In genomic region chr14:91885837-91886236, GRCh38 we compare ENCODE assay signal across 2 cellular contexts.
TF ChIP-seq lines count a peak whose summit lies in the region.

No MANE protein-coding gene starts in this region.

TF ChIP-seq in liver, 16 proteins besides CTCF, POLR2A, EP300 and RAD21:
- TF ChIP-seq ZBTB33 (IDR thresholded peaks at IDR 0.05), result no peak
- no peak for TF ChIP-seq FOXA1 (IDR thresholded peaks at IDR 0.05)
- peak in 1 of 2 donors; percentile 4 for TF ChIP-seq RXRA (IDR thresholded peaks at IDR 0.05)
- TF ChIP-seq FOXA2 (IDR thresholded peaks at IDR 0.05), result no peak
- peak; percentile 12 for TF ChIP-seq SP1 (IDR thresholded peaks at IDR 0.05)
- peak; percentile 69 for TF ChIP-seq NR2F2 (IDR thresholded peaks at IDR 0.05)

TF ChIP-seq in HepG2, 621 proteins besides CTCF, POLR2A, EP300 and RAD21 (continued from another document):
- TF ChIP-seq ATF2 (CRISPR knock-in tag; IDR thresholded peaks at IDR 0.05) (no peak), ZNF710 (CRISPR knock-in tag; IDR thresholded peaks at IDR 0.05; ENCODE audit: borderline replicate concordance) (no peak), GPN1 (CRISPR knock-in tag; IDR thresholded peaks at IDR 0.05; ENCODE audit: borderline replicate concordance) (no peak), ZNF883 (CRISPR knock-in tag; IDR thresholded peaks at IDR 0.05; ENCODE audit: not compliant biosample characterization) (no peak), HNF1A (IDR thresholded peaks at IDR 0.05; ENCODE audit: low read depth) (no peak), HNF1A (CRISPR knock-in tag; IDR thresholded peaks at IDR 0.05; ENCODE audit: borderline replicate concordance) (no peak), ZNF557 (CRISPR knock-in tag; IDR thresholded peaks at IDR 0.05) (no peak), ZFP41 (CRISPR knock-in tag; IDR thresholded peaks at IDR 0.05; ENCODE audit: borderline replicate concordance) (no peak), ZBTB34 (CRISPR knock-in tag; IDR thresholded peaks at IDR 0.05) (no peak), SOX5 (CRISPR knock-in tag; IDR thresholded peaks at IDR 0.05; ENCODE audit: borderline replicate concordance) (no peak), ZFP62 (CRISPR knock-in tag; IDR thresholded peaks at IDR 0.05) (no peak), SOX6 (IDR thresholded peaks at IDR 0.05) (no peak), SOX6 (CRISPR knock-in tag; IDR thresholded peaks at IDR 0.05) (no peak), CAMTA2 (CRISPR knock-in tag; IDR thresholded peaks at IDR 0.05; ENCODE audit: borderline replicate concordance) (no peak), HOXA9 (CRISPR knock-in tag; IDR thresholded peaks at IDR 0.05; ENCODE audit: borderline replicate concordance) (no peak), ZNF75D (CRISPR knock-in tag; IDR thresholded peaks at IDR 0.05; ENCODE audit: borderline replicate concordance) (no peak), RARA (CRISPR knock-in tag; IDR thresholded peaks at IDR 0.05) (no peak), NFE2 (CRISPR knock-in tag; IDR thresholded peaks at IDR 0.05) (no peak), ZSCAN9 (CRISPR knock-in tag; IDR thresholded peaks at IDR 0.05; ENCODE audit: borderline replicate concordance) (no peak), SNAPC5 (CRISPR knock-in tag; IDR thresholded peaks at IDR 0.05; ENCODE audit: borderline replicate concordance) (no peak)
TF ChIP-seq in HepG2: peak in this region for 0.
